ENCODE assay signal across 8 cellular contexts in genomic region chr10:97584060-97584797, GRCh38. TPM values are rescaled to one million over a fixed set of nuclear protein-coding genes. Genes with fewer than 3 reads are reported as not detected.
DNase-seq lines count a peak whose midpoint lies in the region; ATAC-seq and TF ChIP-seq lines count a peak whose summit lies in the region.

TSS of gene HOGA1 (plus strand) at chr10:97584389. CDS start at chr10:97584704, 315 bp downstream.

- H3K36me3 ChIP-seq in heart left ventricle, result peaks cover 0 to 4% (median 0%) of the 10 kb centered on the region in 9 donors

- H3K27ac Mint-ChIP-seq in WTC11 (no peak within 1 kb of the TSS), CD14-positive monocyte (peak within 1 kb of the TSS in 1 of 7 donors; percentile 59)
- no peak within 1 kb of the TSS for H3K27ac Mint-ChIP-seq in activated T-cell treated with anti-CD3 and anti-CD28 coated beads, Interleukin-2, amount 50 U/mL, for 24 hours

- peak in 1 of 2 donors; percentile 53 for TF ChIP-seq POLR2A in heart left ventricle (IDR thresholded peaks at IDR 0.05)

- intact Hi-C loops in heart left ventricle (cut with DNase I), result no loop called here
- intact Hi-C loops in CD14-positive monocyte (cut with micrococcal nuclease), result no loop called here

- TF ChIP-seq CTCF in WTC11 (IDR thresholded peaks at IDR 0.05) (no peak), heart left ventricle (IDR thresholded peaks at IDR 0.05) (no peak), retinal pigment epithelial cell (conservative IDR thresholded peaks at IDR 0.05; ENCODE audit: low read depth, low read length) (no peak), CD14-positive monocyte (IDR thresholded peaks at IDR 0.05) (no peak)

- peaks cover 0 to 43% (median 4%) of the 10 kb centered on the region in 12 donors for H3K4me1 ChIP-seq in heart left ventricle

- peak within 1 kb of the TSS; percentile 67 to 96 (median 84) for H3K27ac ChIP-seq in heart left ventricle

- 38 to 52% (median 43%) methylated on average over 3 to 5 of the region's 5 CpGs for whole genome bisulfite sequencing in heart left ventricle, 4 donors

- H3K27me3 Mint-ChIP-seq in WTC11 (ENCODE audit: low read depth), result no peaks in the 10 kb centered on the region
- H3K27me3 Mint-ChIP-seq in activated T-cell treated with anti-CD3 and anti-CD28 coated beads, Interleukin-2, amount 50 U/mL, for 24 hours, result no peaks in the 10 kb centered on the region
- peaks cover 0 to 4% (median 2%) of the 10 kb centered on the region in 3 donors for H3K27me3 Mint-ChIP-seq in CD14-positive monocyte (ENCODE audit: low read depth in 3 of 3)

- POLR2A ChIA-PET in WTC11 (lab: Charles Lee), result interaction anchor here (0.5 to 1.0 kb wide), 3 partner anchors 12 to 58 kb away, joined by 3 to 5 read pairs (median 3); partner anchors contain the start of gene ANKRD2

- peak; percentile 61 for ATAC-seq in HG03108 (IDR thresholded peaks at IDR 0.05; ENCODE audit: unreplicated experiment)
- ATAC-seq in WTC11, result peak; percentile 98
- peak; percentile 92 to 96 (median 96) for ATAC-seq in heart left ventricle

- H3K27me3 ChIP-seq in heart left ventricle, result no peaks in the 10 kb centered on the region

- CTCF ChIA-PET in WTC11 (lab: Charles Lee), result interaction anchor here (1.4 to 2.5 kb wide), 8 partner anchors 9 to 120 kb away, joined by 4 to 32 read pairs (median 6); partner anchors contain the start of genes ANKRD2 and MORN4

- H3K9me3 Mint-ChIP-seq in WTC11, result no peaks in the 10 kb centered on the region
- no peaks in the 10 kb centered on the region for H3K9me3 Mint-ChIP-seq in activated T-cell treated with anti-CD3 and anti-CD28 coated beads, Interleukin-2, amount 50 U/mL, for 24 hours
- H3K9me3 Mint-ChIP-seq in CD14-positive monocyte, result no peaks in the 10 kb centered on the region

- no peaks in the 10 kb centered on the region for H3K9me3 ChIP-seq in heart left ventricle

- H3K36me3 Mint-ChIP-seq in WTC11 (no peaks in the 10 kb centered on the region), CD14-positive monocyte (no peaks in the 10 kb centered on the region)
- H3K36me3 Mint-ChIP-seq in activated T-cell treated with anti-CD3 and anti-CD28 coated beads, Interleukin-2, amount 50 U/mL, for 24 hours (ENCODE audit: low read depth), result no peaks in the 10 kb centered on the region

- H3K4me3 ChIP-seq in heart left ventricle (peak within 1 kb of the TSS in 2 of 12 donors; percentile 3 to 15), retinal pigment epithelial cell (ENCODE audit: low read length) (no peak within 1 kb of the TSS)

- H3K4me3 Mint-ChIP-seq in WTC11, result no peak within 1 kb of the TSS
- H3K4me3 Mint-ChIP-seq in activated T-cell treated with anti-CD3 and anti-CD28 coated beads, Interleukin-2, amount 50 U/mL, for 24 hours, result no peak within 1 kb of the TSS
- H3K4me3 Mint-ChIP-seq in CD14-positive monocyte, result no peak within 1 kb of the TSS

- DNase-seq in C1 segment of cervical spinal cord (lab: John Stamatoyannopoulos, UW), result peak; percentile 26 to 100 (median 86)
- peak; percentile 52 for DNase-seq in WTC11 (ENCODE audit: low spot score)
- peak; percentile 84 to 96 (median 86) for DNase-seq in heart left ventricle
- peak; percentile 82 for DNase-seq in retinal pigment epithelial cell (ENCODE audit: low read depth)
- no peak for DNase-seq in activated T-cell treated with anti-CD3 and anti-CD28 coated beads, Interleukin-2, amount 50 U/mL, for 24 hours
- DNase-seq in germinal center (ENCODE audit: low spot score), result no peak
- no peak for DNase-seq in CD14-positive monocyte (ENCODE audit: low spot score)

- H3K4me1 Mint-ChIP-seq in WTC11, result 0 out of 2 replicates have a peak, but pooled peaks cover 7% of the 10 kb centered on the region
- H3K4me1 Mint-ChIP-seq in activated T-cell treated with anti-CD3 and anti-CD28 coated beads, Interleukin-2, amount 50 U/mL, for 24 hours (ENCODE audit: low read depth), result no peaks in the 10 kb centered on the region
- H3K4me1 Mint-ChIP-seq in CD14-positive monocyte, result no peaks in the 10 kb centered on the region

TF ChIP-seq in WTC11, 78 proteins besides CTCF, POLR2A, EP300 and RAD21:
- TF ChIP-seq NR1H2 (CRISPR knock-in tag; IDR thresholded peaks at IDR 0.05) (no peak), TEAD4 (CRISPR knock-in tag; IDR thresholded peaks at IDR 0.05) (no peak), USF1 (CRISPR knock-in tag; IDR thresholded peaks at IDR 0.05) (peak; percentile 88), TCF7 (CRISPR knock-in tag; IDR thresholded peaks at IDR 0.05; ENCODE audit: low read depth) (no peak), USF2 (CRISPR knock-in tag; IDR thresholded peaks at IDR 0.05) (peak; percentile 92), MAX (CRISPR knock-in tag; IDR thresholded peaks at IDR 0.05) (peak; percentile 19; the same call in 1 of the 2 replicates)

RNA-seq across cellular contexts. Expression of gene HOGA1, which starts in this region (rescaled TPM):
- 0.15 to 0.62 TPM (median 0.55 TPM) in 3 replicates for total RNA-seq in WTC11 (2021)
- total RNA-seq in heart left ventricle, result 10 to 100 TPM in 8 of 9 donors, 1 to 10 TPM in 1; 7.5 to 82.6 (median 19.2) TPM
- polyA plus RNA-seq in heart left ventricle, result 10 to 100 TPM; 35.2 to 73.4 TPM
- polyA plus RNA-seq in CD14-positive monocyte, result not detected

Comparison
In these comparisons a context has a peak if more than half of its experiments do, and no peak if none do; other contexts are left out.
1. RNA of gene HOGA1 (polyA plus RNA-seq): 35.2 to 73.4 TPM in heart left ventricle; not detected in CD14-positive monocyte; every median in the first group is over 10 times any median in the second.
2. Peak in DNase-seq and ATAC-seq in WTC11; RNA of the gene not detected or under 1 TPM.
3. DNase-seq: peak in C1 segment of cervical spinal cord (14 of 14), heart left ventricle (5 of 5) and retinal pigment epithelial cell (single experiment); none in activated T-cell treated with anti-CD3 and anti-CD28 coated beads, Interleukin-2, amount 50 U/mL, for 24 hours (single experiment), germinal center (single experiment) and CD14-positive monocyte (single experiment).
4. Peak in every context shown above with its lines, with median percentiles within 50 percentile points of each other: ATAC-seq.